ENCODE assay signal across 29 cellular contexts in genomic region chr18:36782710-36783109, GRCh38.
"Had no signal": no experiment of that assay in that cellular context is flagged by ENCODE, and none has a peak within 500 bp of the region (broad histone marks: within the 10 kb centered on the region; RNA-seq: fewer than 3 reads in every experiment).

No MANE protein-coding gene starts in this region.

- DNase-seq: colonic mucosa; effector CD8-positive, alpha-beta T cell; endodermal cell; foreskin fibroblast; heart right ventricle; hippocampal formation; islet precursor cell; mesendoderm; midbrain; naive thymus-derived CD4-positive, alpha-beta T cell; occipital lobe; ovary; posterior cingulate gyrus; psoas muscle; right cardiac atrium; sigmoid colon; stimulated activated CD4-positive, alpha-beta T cell treated with anti-CD3 and anti-CD28 coated beads, Interleukin-4, amount 100 ng/mL, for 4 hours; stimulated activated naive CD8-positive, alpha-beta T cell treated with anti-CD3 and anti-CD28 coated beads, Interleukin-15, Interleukin-2, amounts not matched to agents 100 U/mL and 50 U/mL, for 24 hours; transverse colon; upper lobe of right lung; uterus had no signal

- H3K4me3 Mint-ChIP-seq: dendritic cell treated with granulocyte-macrophage colony-stimulating factor and Interleukin-4, amounts not matched to agents 40 ng/mL and 50 ng/mL, for 4 days; endodermal cell; naive thymus-derived CD4-positive, alpha-beta T cell; nephron; stimulated activated memory B cell treated with anti-CD40 and anti-IgM and Interleukin-4, amounts not matched to agents 10 μg/mL and 1 μg/mL and 100 μg/mL, for 72 hours had no signal

- ATAC-seq: esophagus mucosa; gastroesophageal sphincter; heart right ventricle; left lobe of liver; naive thymus-derived CD4-positive, alpha-beta T cell; psoas muscle; right cardiac atrium; stimulated activated memory B cell treated with anti-CD40 and anti-IgM and Interleukin-4, amounts not matched to agents 10 μg/mL and 1 μg/mL and 100 μg/mL, for 72 hours; stimulated activated naive CD8-positive, alpha-beta T cell treated with anti-CD3 and anti-CD28 coated beads, Interleukin-15, Interleukin-2, amounts not matched to agents 100 U/mL and 50 U/mL, for 24 hours; upper lobe of right lung had no signal

- H3K27me3 ChIP-seq: colonic mucosa, gastroesophageal sphincter, heart right ventricle, ovary, sigmoid colon, transverse colon, upper lobe of right lung, uterus had no signal

- H3K27me3 Mint-ChIP-seq: dendritic cell treated with granulocyte-macrophage colony-stimulating factor and Interleukin-4, amounts not matched to agents 40 ng/mL and 50 ng/mL, for 4 days; naive thymus-derived CD4-positive, alpha-beta T cell; stimulated activated memory B cell treated with anti-CD40 and anti-IgM and Interleukin-4, amounts not matched to agents 10 μg/mL and 1 μg/mL and 100 μg/mL, for 72 hours had no signal

- H3K4me3 ChIP-seq: colonic mucosa, gastroesophageal sphincter, heart right ventricle, ovary, psoas muscle, sigmoid colon, thoracic aorta, transverse colon, upper lobe of right lung, uterus had no signal

- H3K27ac ChIP-seq: colonic mucosa, epithelial cell of prostate, gastroesophageal sphincter, ovary, psoas muscle, sigmoid colon, thoracic aorta, transverse colon, upper lobe of right lung, uterus had no signal

- H3K27ac Mint-ChIP-seq: dendritic cell treated with granulocyte-macrophage colony-stimulating factor and Interleukin-4, amounts not matched to agents 40 ng/mL and 50 ng/mL, for 4 days; endodermal cell; nephron; stimulated activated memory B cell treated with anti-CD40 and anti-IgM and Interleukin-4, amounts not matched to agents 10 μg/mL and 1 μg/mL and 100 μg/mL, for 72 hours had no signal

- H3K4me1 Mint-ChIP-seq: nephron; stimulated activated memory B cell treated with anti-CD40 and anti-IgM and Interleukin-4, amounts not matched to agents 10 μg/mL and 1 μg/mL and 100 μg/mL, for 72 hours had no signal

- H3K36me3 ChIP-seq: colonic mucosa, ovary, transverse colon, upper lobe of right lung, uterus had no signal

- H3K4me1 ChIP-seq: colonic mucosa, transverse colon, upper lobe of right lung, uterus had no signal

- H3K9me3 Mint-ChIP-seq: dendritic cell treated with granulocyte-macrophage colony-stimulating factor and Interleukin-4, amounts not matched to agents 40 ng/mL and 50 ng/mL, for 4 days; endodermal cell; nephron; stimulated activated memory B cell treated with anti-CD40 and anti-IgM and Interleukin-4, amounts not matched to agents 10 μg/mL and 1 μg/mL and 100 μg/mL, for 72 hours had no signal

- H3K9me3 ChIP-seq: colonic mucosa, gastroesophageal sphincter, heart right ventricle, ovary, psoas muscle, sigmoid colon, thoracic aorta, transverse colon, upper lobe of right lung, uterus had no signal
